18 cellular contexts compared by ENCODE assay signal in genomic region chr1:90854559-90854958, GRCh38.
"Had no signal": no experiment of that assay in that cellular context is flagged by ENCODE, and none has a peak within 500 bp of the region (broad histone marks: within the 10 kb centered on the region; RNA-seq: fewer than 3 reads in every experiment).

No MANE protein-coding gene starts in this region.

- H3K9me3 ChIP-seq: colonic mucosa had no signal

- H3K4me1 ChIP-seq: colonic mucosa, foreskin keratinocyte had no signal

- H3K4me3 ChIP-seq: colonic mucosa, lung had no signal

- H3K27me3 ChIP-seq: colonic mucosa had no signal

- ATAC-seq: activated CD8-positive, alpha-beta T cell treated with anti-CD3 and anti-CD28 coated beads, Interleukin-2, amount 10 ng/mL, durations not matched to agents 7 days and 5 days; activated T-cell treated with anti-CD3 and anti-CD28 coated beads, Interleukin-2, amount 50 U/mL, for 72 hours; foreskin keratinocyte; left colon; natural killer cell treated with Interleukin-12 subunit alpha and Interleukin-12 subunit beta and Interleukin-15 and Interleukin-18, amount 100 ng/mL, for 72 hours; stimulated activated naive B cell treated with anti-CD40 and anti-IgM and Interleukin-4, amounts not matched to agents 10 μg/mL and 1 μg/mL and 100 μg/mL, for 72 hours had no signal

- H3K27ac ChIP-seq: colonic mucosa, foreskin keratinocyte had no signal

- H3K36me3 ChIP-seq: colonic mucosa had no signal

- DNase-seq: activated CD4-positive, alpha-beta T cell treated with anti-CD3 and anti-CD28 coated beads, Interleukin-2, amount 10 ng/mL, durations not matched to agents 7 days and 5 days; activated CD8-positive, alpha-beta memory T cell treated with anti-CD3 and anti-CD28 coated beads, Interleukin-2, amount 50 U/mL, for 4 hours; activated CD8-positive, alpha-beta T cell treated with anti-CD3 and anti-CD28 coated beads, Interleukin-2, amount 10 ng/mL, durations not matched to agents 7 days and 5 days; activated effector memory CD4-positive, alpha-beta T cell treated with anti-CD3 and anti-CD28 coated beads, Interleukin-2, amount 50 U/mL, for 16 hours; activated naive CD4-positive, alpha-beta T cell treated with anti-CD3 and anti-CD28 coated beads, Interleukin-2, amount 50 U/mL, for 16 hours; activated T-cell treated with anti-CD3 and anti-CD28 coated beads, Interleukin-2, amount 50 U/mL, for 72 hours; aorta; colonic mucosa; endodermal cell; foreskin keratinocyte; hypothalamus; islet precursor cell; left colon; nucleus accumbens; stimulated activated naive B cell treated with anti-CD40 and anti-IgM and Interleukin-4, amounts not matched to agents 10 μg/mL and 1 μg/mL and 100 μg/mL, for 72 hours; T1000 had no signal
